18 cellular contexts compared by ENCODE assay signal in genomic region chr7:74225400-74225799, GRCh38.
"Had no signal": no experiment of that assay in that cellular context is flagged by ENCODE, and none has a peak within 500 bp of the region (broad histone marks: within the 10 kb centered on the region; RNA-seq: fewer than 3 reads in every experiment).

No MANE protein-coding gene starts in this region.

- H3K4me3 Mint-ChIP-seq: nephron, WTC11 had no signal

- DNase-seq: activated CD4-positive, alpha-beta T cell treated with anti-CD3 and anti-CD28 coated beads, Interleukin-2, amount 50 U/mL, for 4 hours; activated naive CD4-positive, alpha-beta T cell treated with Interleukin-2 at 50 U/mL for 16 hours; caudate nucleus; colonic mucosa; effector CD8-positive, alpha-beta T cell; heart left ventricle; mammary epithelial cell; psoas muscle; stimulated activated CD4-positive, alpha-beta T cell treated with anti-CD3 and anti-CD28 coated beads, Interleukin-2, amount 100 ng/mL, for 24 hours; stimulated activated naive CD4-positive, alpha-beta T cell; substantia nigra; transverse colon had no signal

- H3K9me3 Mint-ChIP-seq: nephron, WTC11 had no signal

- H3K9me3 ChIP-seq: colonic mucosa, heart left ventricle, mucosa of descending colon, psoas muscle, transverse colon had no signal

- ATAC-seq: heart left ventricle, mucosa of descending colon, psoas muscle, sciatic nerve, WTC11 had no signal

- H3K27me3 ChIP-seq: colonic mucosa, heart left ventricle, transverse colon had no signal

- FAIRE-seq: frontal cortex, islet of Langerhans had no signal

- H3K27ac Mint-ChIP-seq: nephron, WTC11 had no signal

- H3K36me3 ChIP-seq: colonic mucosa, transverse colon had no signal

- H3K4me3 ChIP-seq: colonic mucosa, heart left ventricle, mucosa of descending colon, psoas muscle, transverse colon had no signal

- H3K27ac ChIP-seq: colonic mucosa, psoas muscle, transverse colon had no signal

- H3K4me1 ChIP-seq: colonic mucosa, psoas muscle, transverse colon had no signal

- H3K4me1 Mint-ChIP-seq: nephron, WTC11 had no signal
